8 cellular contexts compared by ENCODE assay signal in the genomic region with DNA sequence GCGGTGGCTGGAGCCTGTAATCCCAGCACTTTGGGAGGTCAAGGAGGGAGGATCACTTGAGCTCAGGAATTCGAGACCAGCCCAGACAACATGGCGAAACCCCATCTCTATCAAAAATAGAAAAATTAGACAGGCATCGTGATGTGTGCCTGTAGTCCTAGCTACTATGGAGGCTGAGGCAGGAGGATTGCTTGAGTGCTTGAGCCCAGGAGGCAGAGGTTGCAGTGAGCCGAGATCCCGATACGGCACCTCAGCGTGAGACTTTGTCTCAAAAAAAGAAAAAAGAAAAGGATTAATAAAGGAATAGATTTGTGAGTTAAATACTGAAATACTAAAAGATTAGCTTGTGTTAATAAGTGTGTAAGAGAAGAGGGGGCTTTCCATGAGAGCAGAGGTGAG. TPM values are rescaled to one million over a fixed set of nuclear protein-coding genes. Genes with fewer than 3 reads are reported as not detected.
DNase-seq lines count a peak whose midpoint lies in the region; ATAC-seq and TF ChIP-seq lines count a peak whose summit lies in the region.

No MANE protein-coding gene starts in this region.

- H3K4me1 ChIP-seq in heart right ventricle = peaks cover 0 to 17% (median 0%) of the 10 kb centered on the region in 9 donors
- peaks cover 12% of the 10 kb centered on the region for H3K4me1 ChIP-seq in body of pancreas
- no peaks in the 10 kb centered on the region for H3K4me1 ChIP-seq in mesenchymal stem cell (ENCODE audit: control insufficient read depth, insufficient read depth, low read depth, low read length)
- peaks cover 6% of the 10 kb centered on the region for H3K4me1 ChIP-seq in vagina

- H3K27me3 ChIP-seq in heart right ventricle (peaks cover 0 to 8% (median 0%) of the 10 kb centered on the region in 7 donors), body of pancreas (no peaks in the 10 kb centered on the region), mesenchymal stem cell (ENCODE audit: control insufficient read depth in 1 of 2, insufficient read depth in 1 of 2, low read length in 2 of 2) (peaks cover 0 to 12% of the 10 kb centered on the region in 2 experiments), vagina (no peaks in the 10 kb centered on the region)

- H3K4me2 ChIP-seq in mesenchymal stem cell (ENCODE audit: low read length, poor library complexity, severe bottlenecking) = peak overlapping the region; percentile 74

- intact Hi-C loops in heart right ventricle (cut with DNase I) (loop anchor here in 1 of 10 donors (5.0 kb wide), 1 partner anchor 42 kb away; a partner anchor contains a TSS), Right ventricle myocardium superior (cut with DNase I) (no loop called here), body of pancreas (cut with DNase I) (no loop called here), vagina (cut with DNase I) (no loop called here)

- no peak overlapping the region for H3K23ac ChIP-seq in mesenchymal stem cell (ENCODE audit: low read length in 2 of 2)

- H3K36me3 ChIP-seq in heart right ventricle = no peaks in the 10 kb centered on the region
- no peaks in the 10 kb centered on the region for H3K36me3 ChIP-seq in body of pancreas (replicated peaks in 1 of 2; ENCODE audit: insufficient read depth in 1 of 2, low read depth in 2 of 2)
- no peaks in the 10 kb centered on the region for H3K36me3 ChIP-seq in mesenchymal stem cell (ENCODE audit: control insufficient read depth in 1 of 2, insufficient read depth in 2 of 2, low read depth in 1 of 2, low read length in 2 of 2)
- H3K36me3 ChIP-seq in vagina = no peaks in the 10 kb centered on the region

- ATAC-seq in heart right ventricle (peak in 2 of 8 donors; percentile 10 to 11), Right ventricle myocardium superior (ENCODE audit: poor library complexity) (no peak), body of pancreas (no peak), GM19467 (IDR thresholded peaks at IDR 0.05; ENCODE audit: unreplicated experiment) (no peak)

- no peak overlapping the region for H2BK120ac ChIP-seq in mesenchymal stem cell (ENCODE audit: low read depth, low read length)

- H2BK5ac ChIP-seq in mesenchymal stem cell (ENCODE audit: low read depth, low read length, poor library complexity, severe bottlenecking) = no peak overlapping the region

- H2BK12ac ChIP-seq in mesenchymal stem cell (ENCODE audit: low read length in 2 of 2) = no peak overlapping the region

- no peak for TF ChIP-seq CTCF in heart right ventricle (IDR thresholded peaks at IDR 0.05)
- no peak for TF ChIP-seq CTCF in body of pancreas (IDR thresholded peaks at IDR 0.05)
- no peak for TF ChIP-seq CTCF in vagina (IDR thresholded peaks at IDR 0.05)

- DNase-seq in heart right ventricle = no peak
- DNase-seq in Right ventricle myocardium superior = no peak
- DNase-seq in body of pancreas = no peak
- no peak for DNase-seq in mesenchymal stem cell
- no peak for DNase-seq in vagina (ENCODE audit: extremely low spot score in 2 of 2)
- DNase-seq in NCI-H1417 (lab: John Stamatoyannopoulos, UW) = no peak
- DNase-seq in activated CD4-positive, CD25-positive, alpha-beta regulatory T cell treated with anti-CD3 and anti-CD28 coated beads, Interleukin-2, amount 50 U/mL, for 72 hours = no peak

- H3K9ac ChIP-seq in mesenchymal stem cell (ENCODE audit: low read length) = peak overlapping the region; percentile 61

- H3K27ac ChIP-seq in heart right ventricle (peak overlapping the region in 5 of 10 donors; percentile 28 to 85 (median 77)), body of pancreas (peak overlapping the region; percentile 33 to 84 (median 82)), mesenchymal stem cell (ENCODE audit: low read length, poor library complexity, severe bottlenecking) (no peak overlapping the region), vagina (peak overlapping the region; percentile 17)

- H4K8ac ChIP-seq in mesenchymal stem cell (ENCODE audit: low read length) = peak overlapping the region; percentile 75

- H3K9me3 ChIP-seq in heart right ventricle = no peaks in the 10 kb centered on the region
- H3K9me3 ChIP-seq in body of pancreas = no peaks in the 10 kb centered on the region
- H3K9me3 ChIP-seq in mesenchymal stem cell (ENCODE audit: control insufficient read depth, low read length) = no peaks in the 10 kb centered on the region
- H3K9me3 ChIP-seq in vagina = no peaks in the 10 kb centered on the region

- no peak overlapping the region for H3K14ac ChIP-seq in mesenchymal stem cell (ENCODE audit: low read length in 2 of 2)

- no peak overlapping the region for H2BK15ac ChIP-seq in mesenchymal stem cell (ENCODE audit: low read depth, poor library complexity, severe bottlenecking)

- no peak overlapping the region for H2AFZ ChIP-seq in mesenchymal stem cell (ENCODE audit: low read depth, low read length)

- H2AK5ac ChIP-seq in mesenchymal stem cell (ENCODE audit: low read length, severe bottlenecking) = no peak overlapping the region

- 78% methylated on average over 8 of the region's 8 CpGs for WGBS in heart right ventricle, 2 donors
- 63 to 64% methylated on average over 8 of the region's 8 CpGs for WGBS in body of pancreas, 2 donors
- 74% methylated on average over 6 of the region's 8 CpGs for WGBS in mesenchymal stem cell

- H3K18ac ChIP-seq in mesenchymal stem cell (ENCODE audit: low read depth in 1 of 2, low read length in 2 of 2) = peak overlapping the region in 1 of 2 experiments; percentile 68

- no peaks in the 10 kb centered on the region for H3K79me1 ChIP-seq in mesenchymal stem cell (replicated peaks; ENCODE audit: low read length, poor library complexity, severe bottlenecking)

- H4K91ac ChIP-seq in mesenchymal stem cell (ENCODE audit: low read length) = no peak overlapping the region

- TF ChIP-seq POLR2A in body of pancreas (IDR thresholded peaks at IDR 0.05) = no peak
- TF ChIP-seq POLR2A in vagina (IDR thresholded peaks at IDR 0.05) = no peak

- H3K4me3 ChIP-seq in heart right ventricle (peak overlapping the region in 8 of 10 donors; percentile 12 to 50 (median 45)), body of pancreas (no peak overlapping the region), mesenchymal stem cell (ENCODE audit: insufficient read depth in 1 of 2, low read depth in 1 of 2, low read length in 2 of 2) (peak overlapping the region in 1 of 2 experiments; percentile 53), vagina (peak overlapping the region; percentile 6 to 29)

- H3K4ac ChIP-seq in mesenchymal stem cell (ENCODE audit: low read depth in 1 of 2, low read length in 2 of 2) = no peak overlapping the region

RNA-seq across cellular contexts. Expression of a gene that starts 29.4 kb away (rescaled TPM):
- total RNA-seq in heart right ventricle = under 1 TPM in 9 of 10 donors, not detected in 1; 0.12 to 0.85 (median 0.34) TPM
- under 1 TPM; 0.19 to 0.73 TPM for polyA plus RNA-seq in heart right ventricle
- 0.27 TPM for total RNA-seq in Right ventricle myocardium superior
- total RNA-seq in body of pancreas = not detected
- 0.18 TPM for polyA plus RNA-seq in mesenchymal stem cell (2013, experiment 1 of 2)
- 0.10 TPM for polyA plus RNA-seq in mesenchymal stem cell (2013, experiment 2 of 2)
- total RNA-seq in vagina = not detected

RNA-seq across cellular contexts. Expression of a gene that starts 40.0 kb away (rescaled TPM):
- total RNA-seq in heart right ventricle (100 to 1,000 TPM; 227 to 300 (median 259) TPM), Right ventricle myocardium superior (238 TPM), body of pancreas (100 to 1,000 TPM; 245 to 251 TPM), vagina (345 TPM)
- 100 to 1,000 TPM; 320 to 358 TPM for polyA plus RNA-seq in heart right ventricle
- polyA plus RNA-seq in mesenchymal stem cell (2013, experiment 1 of 2) = 493 TPM
- polyA plus RNA-seq in mesenchymal stem cell (2013, experiment 2 of 2) = 510 TPM

Comparison
In these comparisons a context has a peak if more than half of its experiments do, and no peak if none do; other contexts are left out.
1. H3K4me3 ChIP-seq: peak in heart right ventricle (8 of 10) and vagina (2 of 2); none in body of pancreas (0 of 2).